3 cellular contexts compared by ENCODE assay signal in the genomic region with DNA sequence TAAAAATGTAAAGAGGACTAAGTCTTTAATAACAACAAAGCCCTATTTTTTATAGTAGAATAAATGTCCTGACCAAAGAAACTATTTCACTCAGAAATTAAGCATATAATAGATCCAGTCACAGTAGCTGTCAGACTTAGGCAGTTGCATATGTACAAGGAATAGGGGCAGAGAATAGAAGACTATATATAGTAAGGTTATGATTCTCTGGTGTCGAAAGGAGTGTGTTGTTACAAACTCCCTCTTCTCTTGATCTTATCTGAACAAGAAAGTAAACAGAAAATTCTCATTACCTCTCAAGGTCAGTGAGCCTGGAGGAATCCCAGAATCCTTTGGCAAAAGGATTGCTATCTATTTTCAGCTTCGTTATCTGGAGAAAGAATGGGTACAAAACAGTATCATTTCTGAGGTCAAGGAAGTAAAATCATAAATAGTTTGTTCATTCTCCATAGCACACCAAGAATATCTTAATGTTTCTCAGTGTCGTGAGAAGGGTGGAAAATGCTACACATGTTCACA. TPM values are rescaled to one million over a fixed set of nuclear protein-coding genes. Genes with fewer than 3 reads are reported as not detected.
"Had no signal": no experiment of that assay in that cellular context is flagged by ENCODE, and none has a peak within 500 bp of the region (broad histone marks: within the 10 kb centered on the region; RNA-seq: fewer than 3 reads in every experiment).

No MANE protein-coding gene starts in this region.

RNA-seq across cellular contexts. Expression of a gene that starts 46.9 kb away (rescaled TPM):
- total RNA-seq: left lobe of liver had no signal
- polyA plus RNA-seq: mammary epithelial cell, smooth muscle cell had no signal
